8 cellular contexts compared by ENCODE assay signal in the genomic region with DNA sequence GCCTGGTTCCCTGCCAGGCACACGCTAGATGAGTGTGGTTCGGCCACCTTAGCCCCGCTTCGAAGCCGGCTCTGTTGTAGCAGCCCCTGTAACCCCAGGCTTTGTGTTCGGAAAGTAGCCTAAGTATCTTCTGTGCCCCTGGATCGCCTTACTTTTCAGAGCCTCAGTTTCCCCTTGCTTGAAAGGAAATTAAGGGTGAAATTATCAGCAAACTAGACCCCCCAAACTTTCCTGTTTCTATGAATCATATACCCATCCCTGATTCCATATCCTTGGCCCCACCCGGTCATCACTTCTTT. TPM values are rescaled to one million over a fixed set of nuclear protein-coding genes. Genes with fewer than 3 reads are reported as not detected.
DNase-seq lines count a peak whose midpoint lies in the region; ATAC-seq and TF ChIP-seq lines count a peak whose summit lies in the region.

No MANE protein-coding gene starts in this region.

- intact Hi-C loops in OCI-LY7 (cut with micrococcal nuclease; ENCODE audit: unreplicated experiment) = loop anchor here (1.0 to 2.0 kb wide), 2 partner anchors 28 to 478 kb away; a partner anchor contains a TSS

- TSS peak; percentile 88 for BruUV-seq in OCI-LY7 (replicated peaks; lab: Mats Ljungman, UMichigan)

- peak overlapping the region; percentile 55 for H3K27ac ChIP-seq in OCI-LY7 (ENCODE audit: low read depth, low read length, poor library complexity, severe bottlenecking)
- H3K27ac ChIP-seq in parathyroid adenoma = no peak overlapping the region

- POLR2A ChIA-PET in OCI-LY7 (lab: Charles Lee) = interaction anchor here (0.6 kb wide), 1 partner anchor 10 kb away, joined by 3 read pairs; no protein-coding TSS in a partner anchor

- TF ChIP-seq CTCF in OCI-LY7 (conservative IDR thresholded peaks at IDR 0.05; ENCODE audit: low read length) = peak; percentile 59; the same call in 1 of the 2 replicates
- TF ChIP-seq CTCF in parathyroid adenoma (IDR thresholded peaks at IDR 0.05) = no peak

- peaks cover 67% of the 10 kb centered on the region for H3K79me2 ChIP-seq in OCI-LY7 (ENCODE audit: insufficient read depth, low read depth, low read length)
- H3K79me2 ChIP-seq in parathyroid adenoma = peaks cover 23% of the 10 kb centered on the region

- peaks cover 11% of the 10 kb centered on the region; the same call in 1 of the 2 replicates for H4K20me1 ChIP-seq in OCI-LY7 (ENCODE audit: insufficient read depth, low read length)

- CTCF ChIA-PET in OCI-LY7 (lab: Charles Lee; ENCODE audit: unreplicated experiment) = no interaction called here

- H2AFZ ChIP-seq in OCI-LY7 (ENCODE audit: low read length) (peak overlapping the region; percentile 75), parathyroid adenoma (peak overlapping the region; percentile 87)

- peak overlapping the region; percentile 89 for H3K4me3 ChIP-seq in OCI-LY7 (ENCODE audit: low read depth, low read length, poor library complexity, severe bottlenecking)
- peak overlapping the region; percentile 95 for H3K4me3 ChIP-seq in parathyroid adenoma (ENCODE audit: low read depth, low read length)

- H3K4me2 ChIP-seq in OCI-LY7 (ENCODE audit: low read length) (peak overlapping the region; percentile 75), parathyroid adenoma (ENCODE audit: low read length) (peak overlapping the region; percentile 87)

- TF ChIP-seq POLR2A in erythroblast (IDR thresholded peaks at IDR 0.05; ENCODE audit: low read length) = peak; percentile 59

- H3K27me3 ChIP-seq in parathyroid adenoma (ENCODE audit: control insufficient read depth, insufficient read depth, low read length) = no peaks in the 10 kb centered on the region

- ATAC-seq in HG02938 (IDR thresholded peaks at IDR 0.05; ENCODE audit: unreplicated experiment) (no peak), HG03565 (IDR thresholded peaks at IDR 0.05; ENCODE audit: unreplicated experiment) (no peak)

- H3K4me1 ChIP-seq in ES-I3 (ENCODE audit: insufficient read depth, low read length) (peaks cover 4% of the 10 kb centered on the region), OCI-LY7 (ENCODE audit: insufficient read depth, low read length, poor library complexity, severe bottlenecking) (peaks cover 31% of the 10 kb centered on the region), parathyroid adenoma (peaks cover 8% of the 10 kb centered on the region)

- H3K9me3 ChIP-seq in ES-I3 (ENCODE audit: control insufficient read depth, insufficient read depth, low read length) = no peaks in the 10 kb centered on the region
- no peaks in the 10 kb centered on the region for H3K9me3 ChIP-seq in OCI-LY7 (ENCODE audit: low read length)
- no peaks in the 10 kb centered on the region for H3K9me3 ChIP-seq in parathyroid adenoma (ENCODE audit: control insufficient read depth, low read length)

- H3K36me3 ChIP-seq in ES-I3 (ENCODE audit: insufficient read depth, low read length) (peaks cover 29% of the 10 kb centered on the region), OCI-LY7 (ENCODE audit: insufficient read depth, low read length) (peaks cover 74% of the 10 kb centered on the region), parathyroid adenoma (ENCODE audit: control insufficient read depth, insufficient read depth, low read length) (no peaks in the 10 kb centered on the region)

- no peak for DNase-seq in OCI-LY7 (ENCODE audit: low spot score)
- DNase-seq in erythroblast (lab: John Stamatoyannopoulos, UW) = no peak
- no peak for DNase-seq in DMS79 (lab: John Stamatoyannopoulos, UW)
- no peak for DNase-seq in MV-4-11 (lab: John Stamatoyannopoulos, UW)

- peak overlapping the region; percentile 97 for H3K9ac ChIP-seq in ES-I3 (ENCODE audit: low read depth, low read length)
- peak overlapping the region; percentile 88 for H3K9ac ChIP-seq in parathyroid adenoma

- no peaks in the 10 kb centered on the region for H3K9me2 ChIP-seq in OCI-LY7 (ENCODE audit: insufficient read depth, low read length)

RNA-seq across cellular contexts. Expression of a gene that starts 0.3 kb away (rescaled TPM):
- 54.5 and 62.9 TPM in 2 replicates for total RNA-seq in OCI-LY7 (2014; rRNA removed; shearing (Covaris generic))
- total RNA-seq in OCI-LY7 (2022) = 64.4 and 68.4 TPM in 2 replicates

RNA-seq across cellular contexts. Expression of a gene that starts 0.5 kb away (rescaled TPM):
- 74.7 and 117 TPM in 2 replicates for total RNA-seq in OCI-LY7 (2014; rRNA removed; shearing (Covaris generic))
- 276 and 307 TPM in 2 replicates for total RNA-seq in OCI-LY7 (2022)

RNA-seq across cellular contexts. Expression of a gene that starts 29.0 kb away (rescaled TPM):
- total RNA-seq in OCI-LY7 (2014; rRNA removed; shearing (Covaris generic)) = 15.9 and 20.2 TPM in 2 replicates
- 17.6 and 17.8 TPM in 2 replicates for total RNA-seq in OCI-LY7 (2022)

RNA-seq across cellular contexts. Expression of a gene that starts 45.8 kb away (rescaled TPM):
- total RNA-seq in OCI-LY7 (2014; rRNA removed; shearing (Covaris generic)) = 14.9 and 16.0 TPM in 2 replicates
- total RNA-seq in OCI-LY7 (2022) = 12.3 and 12.6 TPM in 2 replicates

RNA-seq across cellular contexts. Expression of a gene that starts 55.4 kb away (rescaled TPM):
- total RNA-seq in OCI-LY7 (2014; rRNA removed; shearing (Covaris generic)) = not detected in 2 replicates
- total RNA-seq in OCI-LY7 (2022) = not detected in 2 replicates
